In genomic region chr10:68619595-68619994, GRCh38 we compare ENCODE assay signal across 27 cellular contexts.
"Had no signal": no experiment of that assay in that cellular context is flagged by ENCODE, and none has a peak within 500 bp of the region (broad histone marks: within the 10 kb centered on the region; RNA-seq: fewer than 3 reads in every experiment).

No MANE protein-coding gene starts in this region.

- FAIRE-seq: keratinocyte, pancreas, small intestine had no signal

- H3K4me1 ChIP-seq: lower lobe of right lung, pancreas, prostate gland, sigmoid colon, spleen, uterus had no signal

- H3K36me3 Mint-ChIP-seq: stimulated activated effector memory CD8-positive, alpha-beta T cell treated with anti-CD3 and anti-CD28 coated beads, Interleukin-12 subunit alpha, Interleukin-12 subunit beta, amount 100 ng/mL, for 72 hours had no signal

- H3K27me3 Mint-ChIP-seq: naive thymus-derived CD8-positive, alpha-beta T cell; stimulated activated naive CD8-positive, alpha-beta T cell treated with anti-CD3 and anti-CD28 coated beads, Interleukin-15, amount 100 ng/mL, for 72 hours; type B pancreatic cell had no signal

- H3K4me3 ChIP-seq: lower lobe of right lung, pancreas, prostate gland, sigmoid colon, spleen, tibial nerve, uterus had no signal

- H3K27ac ChIP-seq: lower lobe of right lung, pancreas, sigmoid colon, spleen, tibial nerve, uterus had no signal

- H3K27me3 ChIP-seq: pancreas, sigmoid colon, spleen, tibial nerve, uterus had no signal

- H3K4me1 Mint-ChIP-seq: nephron, neural crest cell had no signal

- H3K36me3 ChIP-seq: lower lobe of right lung, pancreas, prostate gland, sigmoid colon, spleen, tibial nerve, uterus had no signal

- H3K9me3 ChIP-seq: lower lobe of right lung, pancreas, prostate gland, sigmoid colon, spleen, tibial nerve, uterus had no signal

- H3K4me3 Mint-ChIP-seq: naive thymus-derived CD8-positive, alpha-beta T cell; nephron; neural crest cell; stimulated activated effector memory CD8-positive, alpha-beta T cell treated with anti-CD3 and anti-CD28 coated beads, Interleukin-12 subunit alpha, Interleukin-12 subunit beta, amount 100 ng/mL, for 72 hours; stimulated activated naive CD8-positive, alpha-beta T cell treated with anti-CD3 and anti-CD28 coated beads, Interleukin-15, amount 100 ng/mL, for 72 hours; type B pancreatic cell had no signal

- H3K9me3 Mint-ChIP-seq: naive thymus-derived CD8-positive, alpha-beta T cell; nephron; neural crest cell; stimulated activated effector memory CD8-positive, alpha-beta T cell treated with anti-CD3 and anti-CD28 coated beads, Interleukin-12 subunit alpha, Interleukin-12 subunit beta, amount 100 ng/mL, for 72 hours; stimulated activated naive CD8-positive, alpha-beta T cell treated with anti-CD3 and anti-CD28 coated beads, Interleukin-15, amount 100 ng/mL, for 72 hours; type B pancreatic cell had no signal

- H3K27ac Mint-ChIP-seq: nephron; stimulated activated effector memory CD8-positive, alpha-beta T cell treated with anti-CD3 and anti-CD28 coated beads, Interleukin-12 subunit alpha, Interleukin-12 subunit beta, amount 100 ng/mL, for 72 hours; stimulated activated naive CD8-positive, alpha-beta T cell treated with anti-CD3 and anti-CD28 coated beads, Interleukin-15, amount 100 ng/mL, for 72 hours; type B pancreatic cell had no signal

- DNase-seq: hippocampal formation; kidney glomerular epithelial cell; left cardiac atrium; lower lobe of right lung; mammary epithelial cell; naive thymus-derived CD8-positive, alpha-beta T cell; nucleus accumbens; pancreas; posterior cingulate gyrus; retina; right cardiac atrium; sigmoid colon; small intestine; stimulated activated CD4-positive, alpha-beta T cell treated with anti-CD3 and anti-CD28 coated beads, Interleukin-4, amount 100 ng/mL, for 24 hours; stimulated activated naive CD4-positive, alpha-beta T cell treated with Interleukin-2 at 50 U/mL for 16 hours; stimulated activated naive CD8-positive, alpha-beta T cell treated with anti-CD3 and anti-CD28 coated beads, Interleukin-15, amount 100 ng/mL, for 72 hours; substantia nigra; uterus had no signal

- ATAC-seq: left cardiac atrium; left lobe of liver; lower lobe of right lung; naive thymus-derived CD8-positive, alpha-beta T cell; pancreas; right cardiac atrium; stimulated activated effector memory CD8-positive, alpha-beta T cell treated with anti-CD3 and anti-CD28 coated beads, Interleukin-12 subunit alpha, Interleukin-12 subunit beta, amount 100 ng/mL, for 72 hours; stimulated activated naive CD8-positive, alpha-beta T cell treated with anti-CD3 and anti-CD28 coated beads, Interleukin-15, amount 100 ng/mL, for 72 hours had no signal
